In genomic region chr16:25155553-25156460, GRCh38 we compare ENCODE assay signal across 11 cellular contexts. TPM values are rescaled to one million over a fixed set of nuclear protein-coding genes. Genes with fewer than 3 reads are reported as not detected.
DNase-seq lines count a peak whose midpoint lies in the region; ATAC-seq and TF ChIP-seq lines count a peak whose summit lies in the region.
"Had no signal": no experiment of that assay in that cellular context is flagged by ENCODE, and none has a peak within 500 bp of the region (broad histone marks: within the 10 kb centered on the region; RNA-seq: fewer than 3 reads in every experiment).

No MANE protein-coding gene starts in this region.

- H4K5ac ChIP-seq in IMR-90 (ENCODE audit: low read depth, low read length): no peak overlapping the region

- CTCF ChIA-PET in IMR-90 (lab: Yijun Ruan, JAX): interaction anchor here (0.6 to 0.7 kb wide), 3 partner anchors 34 to 1247 kb away, joined by 4 to 6 read pairs (median 4); no protein-coding TSS in a partner anchor

- H3K4me2 ChIP-seq in BLaER1: peak overlapping the region; percentile 12; the same call in 1 of the 2 replicates
- no peak overlapping the region for H3K4me2 ChIP-seq in IMR-90 (ENCODE audit: low read depth, low read length)
- H3K4me2 ChIP-seq in trophoblast cell (ENCODE audit: low read length): no peak overlapping the region
- no peak overlapping the region for H3K4me2 ChIP-seq in neuronal stem cell (ENCODE audit: insufficient read depth, low read length, poor library complexity, severe bottlenecking)

- H3K14ac ChIP-seq in IMR-90 (replicated peaks; ENCODE audit: low read depth, low read length) (no peak overlapping the region), trophoblast cell (ENCODE audit: low read length) (no peak overlapping the region), neuronal stem cell (ENCODE audit: low read length) (no peak overlapping the region)

- dilution Hi-C loops in IMR-90 (cut with HindIII; ENCODE audit: low sequenced_read_pairs, unreplicated experiment): no loop called here

- H3K4me3 Mint-ChIP-seq in activated naive CD8-positive, alpha-beta T cell treated with anti-CD3 and anti-CD28 coated beads, Interleukin-2, amount 50 U/mL, for 24 hours: peak overlapping the region; percentile 68
- H3K4me3 Mint-ChIP-seq: brain had no signal

- H4K12ac ChIP-seq in trophoblast cell (ENCODE audit: low read depth, low read length): no peak overlapping the region

- H3K36me3 Mint-ChIP-seq in activated naive CD8-positive, alpha-beta T cell treated with anti-CD3 and anti-CD28 coated beads, Interleukin-2, amount 50 U/mL, for 24 hours (ENCODE audit: low read depth): peaks cover 32% of the 10 kb centered on the region

- TF ChIP-seq CTCF in IMR-90 (conservative IDR thresholded peaks at IDR 0.05; ENCODE audit: low read depth, low read length) (no peak), vagina (IDR thresholded peaks at IDR 0.05) (no peak)

- H3K23ac ChIP-seq in IMR-90 (ENCODE audit: low read depth, low read length) (no peak overlapping the region), trophoblast cell (ENCODE audit: low read length) (peak overlapping the region; percentile 50), neuronal stem cell (ENCODE audit: low read depth, low read length, poor library complexity) (no peak overlapping the region)

- no peak overlapping the region for H2BK20ac ChIP-seq in IMR-90 (ENCODE audit: low read depth, low read length)

- no peak overlapping the region for H2AK9ac ChIP-seq in IMR-90 (replicated peaks; ENCODE audit: low read depth, low read length, poor library complexity)

- H3K4ac ChIP-seq in IMR-90 (ENCODE audit: low read depth, low read length) (no peak overlapping the region), trophoblast cell (ENCODE audit: low read depth, low read length) (no peak overlapping the region), neuronal stem cell (ENCODE audit: low read length) (no peak overlapping the region)

- no peak for TF ChIP-seq POLR2A in IMR-90 (IDR thresholded peaks at IDR 0.05; ENCODE audit: low read depth, low read length)
- TF ChIP-seq POLR2A in vagina (IDR thresholded peaks at IDR 0.05): no peak

- no peaks in the 10 kb centered on the region for H3K27me3 Mint-ChIP-seq in activated naive CD8-positive, alpha-beta T cell treated with anti-CD3 and anti-CD28 coated beads, Interleukin-2, amount 50 U/mL, for 24 hours

- no TSS peak for BruUV-seq in IMR-90 (replicated peaks; lab: Mats Ljungman, UMichigan)

- H4K20me1 ChIP-seq in BLaER1 (no peaks in the 10 kb centered on the region), IMR-90 (ENCODE audit: insufficient read depth, low read length) (no peaks in the 10 kb centered on the region)

- no peaks in the 10 kb centered on the region for H3K9me3 ChIP-seq in BLaER1
- H3K9me3 ChIP-seq in IMR-90 (ENCODE audit: control insufficient read depth, insufficient read depth, low read length): no peaks in the 10 kb centered on the region
- H3K9me3 ChIP-seq in trophoblast cell (ENCODE audit: insufficient read depth, low read depth, low read length): no peaks in the 10 kb centered on the region
- H3K9me3 ChIP-seq in vagina: no peaks in the 10 kb centered on the region
- H3K9me3 ChIP-seq in neuronal stem cell (replicated peaks in 1 of 2; ENCODE audit: control insufficient read depth in 2 of 2, insufficient read depth in 1 of 2, low read depth in 1 of 2, low read length in 2 of 2): no peaks in the 10 kb centered on the region
- H3K9me3 ChIP-seq: transverse colon had no signal

- H2BK5ac ChIP-seq in IMR-90 (ENCODE audit: low read depth, low read length, poor library complexity, severe bottlenecking) (no peak overlapping the region), trophoblast cell (ENCODE audit: low read depth, low read length, poor library complexity) (no peak overlapping the region), neuronal stem cell (ENCODE audit: low read length) (no peak overlapping the region)

- POLR2A ChIA-PET in IMR-90 (lab: Charles Lee; ENCODE audit: unreplicated experiment): no interaction called here

- H2BK12ac ChIP-seq in trophoblast cell (ENCODE audit: low read length) (peak overlapping the region; percentile 65), neuronal stem cell (ENCODE audit: low read length) (no peak overlapping the region)

- H2AFZ ChIP-seq in IMR-90 (replicated peaks; ENCODE audit: low read length, poor library complexity) (no peak overlapping the region), trophoblast cell (ENCODE audit: insufficient read depth, low read length, poor library complexity) (no peak overlapping the region), neuronal stem cell (ENCODE audit: low read length) (no peak overlapping the region)

- H3K56ac ChIP-seq in IMR-90 (ENCODE audit: extremely low read depth, insufficient read depth, low read length): no peak overlapping the region

- H3K79me1 ChIP-seq in IMR-90 (ENCODE audit: low read depth in 1 of 2, low read length in 2 of 2) (peaks cover 0 to 4% of the 10 kb centered on the region in 2 experiments; a peak in 1 of 4 replicates), trophoblast cell (ENCODE audit: low read length) (peaks cover 2% of the 10 kb centered on the region), neuronal stem cell (ENCODE audit: low read depth, low read length) (no peaks in the 10 kb centered on the region)

- 90% methylated on average over 8 of the region's 13 CpGs; no CpG with 5 or more reads in 1 of the 2 experiments for WGBS in IMR-90 (ENCODE audit: extremely low coverage in 2 of 2, insufficient read length in 1 of 2), 2 experiments
- WGBS in trophoblast cell (ENCODE audit: extremely low coverage, insufficient coverage, insufficient read length): no CpG with 5 or more reads among the region's 13 CpGs
- WGBS in neuronal stem cell (ENCODE audit: extremely low coverage in 2 of 2, insufficient read length in 2 of 2, insufficient replicate concordance in 1 of 2), 2 donors: no CpG with 5 or more reads among the region's 13 CpGs

- DNase-seq in IMR-90 (peak; percentile 34), trophoblast cell (no peak), vagina (ENCODE audit: extremely low spot score in 2 of 2) (no peak), neuronal stem cell (ENCODE audit: low spot score) (no peak), left cardiac atrium (no peak)
- peak; percentile 41 for DNase-seq in activated naive CD8-positive, alpha-beta T cell treated with anti-CD3 and anti-CD28 coated beads, Interleukin-2, amount 50 U/mL, for 24 hours
- DNase-seq: NCI-H748 treated with DMSO at 0.1 percent for 48 hours, transverse colon had no signal

- H3K9me1 ChIP-seq in IMR-90 (ENCODE audit: insufficient read depth, low read length): no peaks in the 10 kb centered on the region

- peak; percentile 67 for ATAC-seq in IMR-90 (ENCODE audit: low read depth)
- ATAC-seq in activated naive CD8-positive, alpha-beta T cell treated with anti-CD3 and anti-CD28 coated beads, Interleukin-2, amount 50 U/mL, for 24 hours: peak; percentile 97
- ATAC-seq in HG02759 (IDR thresholded peaks at IDR 0.05; ENCODE audit: unreplicated experiment): no peak
- no peak for ATAC-seq in left cardiac atrium

- no peak overlapping the region for H3K9ac ChIP-seq in BLaER1
- H3K9ac ChIP-seq in IMR-90 (ENCODE audit: low read depth, low read length): no peak overlapping the region
- no peak overlapping the region for H3K9ac ChIP-seq in trophoblast cell (ENCODE audit: low read length)
- no peak overlapping the region for H3K9ac ChIP-seq in neuronal stem cell (ENCODE audit: low read depth, low read length, poor library complexity)

- TF ChIP-seq RAD21 in IMR-90 (IDR thresholded peaks at IDR 0.05; ENCODE audit: low read length): no peak

- intact Hi-C loops in IMR-90 (cut with micrococcal nuclease) (no loop called here), vagina (cut with DNase I) (no loop called here), left cardiac atrium (cut with DNase I) (no loop called here)

- peaks cover 24% of the 10 kb centered on the region for H3K4me1 Mint-ChIP-seq in activated naive CD8-positive, alpha-beta T cell treated with anti-CD3 and anti-CD28 coated beads, Interleukin-2, amount 50 U/mL, for 24 hours
- H3K4me1 Mint-ChIP-seq: brain had no signal

- H2BK120ac ChIP-seq in IMR-90 (ENCODE audit: low read depth, low read length): no peak overlapping the region
- H2BK120ac ChIP-seq in trophoblast cell (ENCODE audit: insufficient read depth, low read length, poor library complexity): no peak overlapping the region
- no peak overlapping the region for H2BK120ac ChIP-seq in neuronal stem cell (ENCODE audit: low read depth, low read length)

- H3K27me3 ChIP-seq in BLaER1: no peaks in the 10 kb centered on the region
- no peaks in the 10 kb centered on the region for H3K27me3 ChIP-seq in IMR-90 (ENCODE audit: control insufficient read depth, insufficient read depth, low read length)
- no peaks in the 10 kb centered on the region for H3K27me3 ChIP-seq in trophoblast cell (ENCODE audit: insufficient read depth, low read length)
- H3K27me3 ChIP-seq in vagina: no peaks in the 10 kb centered on the region
- no peaks in the 10 kb centered on the region for H3K27me3 ChIP-seq in neuronal stem cell (ENCODE audit: control insufficient read depth in 3 of 3, insufficient read depth in 3 of 3, low read depth in 1 of 3, low read length in 3 of 3)
- H3K27me3 ChIP-seq: transverse colon had no signal

- H3K79me2 ChIP-seq in trophoblast cell (ENCODE audit: control insufficient read depth, insufficient read depth, low read length, poor library complexity): no peaks in the 10 kb centered on the region

- in situ Hi-C loops in IMR-90 (cut with MboI; ENCODE audit: low sequenced_read_pairs): no loop called here

- no peak overlapping the region for H4K91ac ChIP-seq in IMR-90 (ENCODE audit: insufficient read depth, low read depth, low read length)
- no peak overlapping the region for H4K91ac ChIP-seq in trophoblast cell (ENCODE audit: low read depth, low read length)
- H4K91ac ChIP-seq in neuronal stem cell (ENCODE audit: low read depth, low read length, poor library complexity): no peak overlapping the region

- H3K36me3 ChIP-seq in BLaER1 (peaks cover 61% of the 10 kb centered on the region), IMR-90 (ENCODE audit: control insufficient read depth, insufficient read depth, low read length) (peaks cover 20% of the 10 kb centered on the region), trophoblast cell (ENCODE audit: control insufficient read depth in 1 of 2, insufficient read depth in 2 of 2, low read length in 2 of 2) (peaks cover 4 to 19% of the 10 kb centered on the region in 2 experiments), vagina (peaks cover 0 to 19% of the 10 kb centered on the region in 2 donors), neuronal stem cell (replicated peaks in 1 of 2; ENCODE audit: control insufficient read depth in 2 of 2, insufficient read depth in 2 of 2, low read length in 2 of 2) (peaks cover 11 to 68% of the 10 kb centered on the region in 2 donors)

- H3K4me1 ChIP-seq in BLaER1 (peaks cover 11% of the 10 kb centered on the region), IMR-90 (ENCODE audit: control insufficient read depth, insufficient read depth, low read length) (peaks cover 2% of the 10 kb centered on the region; the same call in 1 of the 2 replicates), trophoblast cell (ENCODE audit: control insufficient read depth in 1 of 2, insufficient read depth in 2 of 2, low read length in 2 of 2) (peaks cover 4 to 14% of the 10 kb centered on the region in 2 experiments), vagina (no peaks in the 10 kb centered on the region), neuronal stem cell (ENCODE audit: control insufficient read depth in 2 of 2, insufficient read depth in 1 of 2, low read depth in 1 of 2, low read length in 2 of 2) (no peaks in the 10 kb centered on the region)
- H3K4me1 ChIP-seq: transverse colon had no signal

- no peaks in the 10 kb centered on the region for H3K9me3 Mint-ChIP-seq in activated naive CD8-positive, alpha-beta T cell treated with anti-CD3 and anti-CD28 coated beads, Interleukin-2, amount 50 U/mL, for 24 hours
- H3K9me3 Mint-ChIP-seq: brain had no signal

- no peak overlapping the region for H3K18ac ChIP-seq in IMR-90 (ENCODE audit: low read depth, low read length)
- no peak overlapping the region for H3K18ac ChIP-seq in trophoblast cell (ENCODE audit: low read length)
- no peak overlapping the region for H3K18ac ChIP-seq in neuronal stem cell (ENCODE audit: low read length)

- H4K8ac ChIP-seq in IMR-90 (ENCODE audit: low read depth in 2 of 2, low read length in 2 of 2) (no peak overlapping the region), trophoblast cell (ENCODE audit: low read depth, low read length) (no peak overlapping the region), neuronal stem cell (ENCODE audit: low read depth, low read length) (no peak overlapping the region)

- H2AK5ac ChIP-seq in IMR-90 (ENCODE audit: low read depth, low read length) (no peak overlapping the region), trophoblast cell (ENCODE audit: low read length) (no peak overlapping the region), neuronal stem cell (ENCODE audit: low read depth, low read length) (no peak overlapping the region)

- H3K27ac Mint-ChIP-seq in activated naive CD8-positive, alpha-beta T cell treated with anti-CD3 and anti-CD28 coated beads, Interleukin-2, amount 50 U/mL, for 24 hours: peak overlapping the region; percentile 98

- H3K27ac ChIP-seq in BLaER1 (0 out of 2 replicates have a peak overlapping the region, but pooled peaks have one; percentile 7), IMR-90 (ENCODE audit: insufficient read depth, low read length) (no peak overlapping the region), trophoblast cell (ENCODE audit: low read depth, low read length) (no peak overlapping the region), vagina (no peak overlapping the region), neuronal stem cell (replicated peaks; ENCODE audit: low read length) (no peak overlapping the region)
- H3K27ac ChIP-seq: transverse colon had no signal

- H3K4me3 ChIP-seq in BLaER1 (no peak overlapping the region), IMR-90 (ENCODE audit: insufficient read depth, low read depth, low read length) (no peak overlapping the region), trophoblast cell (ENCODE audit: low read depth, low read length) (no peak overlapping the region), vagina (no peak overlapping the region), neuronal stem cell (ENCODE audit: low read length in 2 of 2) (no peak overlapping the region)
- H3K4me3 ChIP-seq: transverse colon had no signal

- H2BK15ac ChIP-seq in IMR-90 (ENCODE audit: low read depth, low read length) (no peak overlapping the region), neuronal stem cell (ENCODE audit: low read length) (no peak overlapping the region)

RNA-seq across cellular contexts. Expression of gene LCMT1, which starts 44.3 kb away (rescaled TPM):
- 60.0 and 60.4 TPM in 2 replicates for total RNA-seq in IMR-90 (2012; rRNA removed)
- 30.5 and 33.1 TPM in 2 replicates for polyA plus RNA-seq in IMR-90 (2012; rRNA removed)
- polyA plus RNA-seq in IMR-90 (2012; cell fraction: cytosol; rRNA removed): 19.3 and 26.9 TPM in 2 replicates
- 12.0 and 37.3 TPM in 2 replicates for polyA plus RNA-seq in IMR-90 (2012; cell fraction: nucleus; rRNA removed; ENCODE audit: low replicate concordance)
- polyA plus RNA-seq in trophoblast cell (2013): 63.4 and 67.6 TPM in 2 replicates
- 29.2 TPM for total RNA-seq in vagina
- polyA plus RNA-seq in neuronal stem cell (2013, experiment 1 of 2): 60.6 TPM
- 60.7 TPM for polyA plus RNA-seq in neuronal stem cell (2013, experiment 2 of 2)
- total RNA-seq in left cardiac atrium: 10 to 100 TPM; 30.4 to 39.2 TPM

Comparison
In these comparisons a context has a peak if more than half of its experiments do, and no peak if none do; other contexts are left out.
1. ATAC-seq: peak in IMR-90 (single experiment) and activated naive CD8-positive, alpha-beta T cell treated with anti-CD3 and anti-CD28 coated beads, Interleukin-2, amount 50 U/mL, for 24 hours (single experiment); none in HG02759 (single experiment) and left cardiac atrium (0 of 2).
2. DNase-seq: peak in IMR-90 (single experiment) and activated naive CD8-positive, alpha-beta T cell treated with anti-CD3 and anti-CD28 coated beads, Interleukin-2, amount 50 U/mL, for 24 hours (single experiment); none in trophoblast cell (0 of 2), vagina (0 of 2), neuronal stem cell (single experiment) and left cardiac atrium (single experiment).